In genomic region chr11:67375320-67376021, GRCh38 we compare ENCODE assay signal across 13 cellular contexts. TPM values are rescaled to one million over a fixed set of nuclear protein-coding genes. Genes with fewer than 3 reads are reported as not detected.
DNase-seq lines count a peak whose midpoint lies in the region; ATAC-seq, FAIRE-seq and TF ChIP-seq lines count a peak whose summit lies in the region.
"Had no signal": no experiment of that assay in that cellular context is flagged by ENCODE, and none has a peak within 500 bp of the region (broad histone marks: within the 10 kb centered on the region; RNA-seq: fewer than 3 reads in every experiment).

No MANE protein-coding gene starts in this region.

- TF ChIP-seq CTCF in HCT116 (IDR thresholded peaks at IDR 0.05 in 2 of 3, conservative IDR thresholded peaks at IDR 0.05 in 1 of 3; ENCODE audit: borderline replicate concordance in 1 of 3, insufficient read depth in 1 of 3, low read depth in 2 of 3, low read length in 2 of 3) (no peak), kidney (IDR thresholded peaks at IDR 0.05; ENCODE audit: borderline replicate concordance, extremely low read depth, insufficient read depth) (no peak), tibial nerve (IDR thresholded peaks at IDR 0.05) (no peak), GM20000 (IDR thresholded peaks at IDR 0.05; ENCODE audit: extremely low read depth, missing control alignments) (no peak)

- DNase-seq in HCT116 (ENCODE audit: low read depth, low spot score) = no peak
- peak; percentile 66 for DNase-seq in astrocyte of the hippocampus (ENCODE audit: low read depth, low spot score)
- peak; percentile 71 for DNase-seq in kidney
- DNase-seq in tibial nerve (ENCODE audit: low spot score in 2 of 2) = no peak
- DNase-seq in occipital lobe (lab: John Stamatoyannopoulos, UW) = no peak
- no peak for DNase-seq in GM20000 (ENCODE audit: low spot score)
- DNase-seq: hypothalamus, NCI-H1436, NCI-H82 had no signal

- H3K9me2 ChIP-seq in HCT116 (ENCODE audit: insufficient read depth) = no peaks in the 10 kb centered on the region

- peak overlapping the region; percentile 88 for H3K4me2 ChIP-seq in HCT116 (ENCODE audit: low read length)

- intact Hi-C loops in HCT116 (cut with micrococcal nuclease) = no loop called here
- intact Hi-C loops in kidney (cut with DNase I) = no loop called here

- no TSS peak for BruUV-seq in HCT116 (replicated peaks; lab: Mats Ljungman, UMichigan)

- H3K27me3 ChIP-seq in HCT116 (ENCODE audit: insufficient read depth, low read length) (no peaks in the 10 kb centered on the region), tibial nerve (no peaks in the 10 kb centered on the region)

- POLR2A ChIA-PET in HCT116 (lab: Charles Lee) = interaction anchor here (0.7 to 15.1 kb wide), 3 partner anchors 16 to 114 kb away, joined by 3 to 210 read pairs (median 3); partner anchors contain the start of genes POLD4 and RAD9A

- TF ChIP-seq RAD21 in HCT116 (IDR thresholded peaks at IDR 0.05; ENCODE audit: low read depth) = no peak

- WGBS in tibial nerve, 2 donors = 36 to 46% methylated on average over 15 of the region's 15 CpGs

- no peak overlapping the region for H2AFZ ChIP-seq in HCT116 (ENCODE audit: low read depth, low read length, poor library complexity, severe bottlenecking)

- H3K4me1 ChIP-seq in HCT116 (ENCODE audit: control insufficient read depth in 1 of 2, insufficient read depth in 2 of 2, low read length in 2 of 2) (peaks cover 71 to 86% of the 10 kb centered on the region in 2 experiments), kidney (ENCODE audit: control insufficient read depth in 1 of 2, insufficient read depth in 1 of 2, low read depth in 1 of 2, low read length in 2 of 2) (peaks cover 19 to 39% of the 10 kb centered on the region in 2 donors), tibial nerve (peaks cover 0 to 61% (median 36%) of the 10 kb centered on the region in 4 donors)

- no peak for ATAC-seq in HCT116
- ATAC-seq in GM21529 (IDR thresholded peaks at IDR 0.05; ENCODE audit: unreplicated experiment) = no peak
- ATAC-seq: GM12878, mucosa of descending colon had no signal

- no peaks in the 10 kb centered on the region for H3K9me3 ChIP-seq in HCT116 (ENCODE audit: control insufficient read depth in 1 of 2, insufficient read depth in 1 of 2, low read depth in 1 of 2, low read length in 2 of 2)
- H3K9me3 ChIP-seq in kidney (ENCODE audit: control insufficient read depth in 1 of 2, low read length in 2 of 2) = no peaks in the 10 kb centered on the region
- H3K9me3 ChIP-seq in tibial nerve = no peaks in the 10 kb centered on the region
- H3K9me3 ChIP-seq: mucosa of descending colon had no signal

- no peaks in the 10 kb centered on the region for H4K20me1 ChIP-seq in HCT116 (ENCODE audit: insufficient read depth)

- peaks cover 24% of the 10 kb centered on the region for H3K79me2 ChIP-seq in HCT116 (ENCODE audit: insufficient read depth, low read length)

- peak overlapping the region in 1 of 2 experiments; percentile 40; a peak in 2 of 4 replicates for H3K4me3 ChIP-seq in HCT116 (replicated peaks in 1 of 2; ENCODE audit: low read depth in 1 of 2, low read length in 2 of 2)
- H3K4me3 ChIP-seq in kidney (ENCODE audit: low read length in 2 of 2) = no peak overlapping the region
- H3K4me3 ChIP-seq in tibial nerve = no peak overlapping the region
- H3K4me3 ChIP-seq: GM12878, mucosa of descending colon, SK-N-MC had no signal

- H3K9ac ChIP-seq in HCT116 (ENCODE audit: low read length) = peak overlapping the region; percentile 100
- H3K9ac ChIP-seq in kidney (ENCODE audit: low read length in 2 of 2) = peak overlapping the region in 1 of 2 donors; percentile 26

- no peak for FAIRE-seq in kidney (lab: Jason Lieb, UNC)
- FAIRE-seq: GM12878 had no signal

- RAD21 ChIA-PET in HCT116 (lab: Charles Lee; ENCODE audit: low non-redundant PET in 1 of 2, low total read pairs in 2 of 2, uncharacterized antibody in 2 of 2, unreplicated experiment in 2 of 2) = interaction anchor here in 1 of 2 experiments (1.2 kb wide), 1 partner anchor 19 kb away, joined by 3 read pairs; no protein-coding TSS in a partner anchor

- CTCF ChIA-PET in HCT116 (lab: Charles Lee) = interaction anchor here (0.7 to 15.5 kb wide), 3 partner anchors 14 to 29 kb away, joined by 5 to 456 read pairs (median 9); partner anchors contain the start of gene POLD4

- TF ChIP-seq POLR2A in HCT116 (IDR thresholded peaks at IDR 0.05; ENCODE audit: borderline replicate concordance, extremely low read depth, insufficient read depth, insufficient read length) (no peak), tibial nerve (IDR thresholded peaks at IDR 0.05) (no peak)

- no peak for TF ChIP-seq EP300 in tibial nerve (IDR thresholded peaks at IDR 0.05)

- H3K27ac ChIP-seq in HCT116 (ENCODE audit: low read depth, low read length) (peak overlapping the region; percentile 100), kidney (ENCODE audit: low read depth in 2 of 2, low read length in 2 of 2) (peak overlapping the region; percentile 51 to 65), tibial nerve (peak overlapping the region in 3 of 4 donors; percentile 96 to 99 (median 98))
- H3K27ac ChIP-seq: SK-N-MC had no signal

- H3K36me3 ChIP-seq in HCT116 (ENCODE audit: control insufficient read depth in 1 of 2, insufficient read depth in 2 of 2, low read length in 2 of 2) (no peaks in the 10 kb centered on the region), kidney (ENCODE audit: control insufficient read depth in 1 of 2, insufficient read depth in 2 of 2, low read length in 2 of 2) (no peaks in the 10 kb centered on the region), tibial nerve (no peaks in the 10 kb centered on the region)

TF ChIP-seq in HCT116, 20 proteins besides CTCF, POLR2A, EP300 and RAD21:
- TF ChIP-seq EGR1 (IDR thresholded peaks at IDR 0.05; ENCODE audit: low read depth) = no peak
- no peak for TF ChIP-seq SP1 (IDR thresholded peaks at IDR 0.05; ENCODE audit: low read depth)
- no peak for TF ChIP-seq JUND (IDR thresholded peaks at IDR 0.05)
- no peak for TF ChIP-seq ATF3 (IDR thresholded peaks at IDR 0.05)
- TF ChIP-seq CBX3 (IDR thresholded peaks at IDR 0.05; ENCODE audit: low read depth) = no peak
- no peak for TF ChIP-seq TCF7L2 (IDR thresholded peaks at IDR 0.05; ENCODE audit: borderline replicate concordance, extremely low read depth, insufficient read depth, insufficient read length)
- TF ChIP-seq FOSL1 (IDR thresholded peaks at IDR 0.05; ENCODE audit: low read depth) = no peak
- TF ChIP-seq YY1 (IDR thresholded peaks at IDR 0.05; ENCODE audit: extremely low read depth, insufficient replicate concordance, low read depth, low read length) = no peak
- no peak for TF ChIP-seq ZNF274 (IDR thresholded peaks at IDR 0.05; ENCODE audit: low read depth, low read length)

RNA-seq across cellular contexts. Expression of gene CLCF1, which starts 2.1 kb away (rescaled TPM):
- total RNA-seq in HCT116 (2021; ENCODE audit: unreplicated experiment) = 12.2 TPM
- 18.3 and 20.2 TPM in 2 replicates for polyA plus RNA-seq in HCT116 (2012)
- 15.8 TPM for total RNA-seq in kidney
- polyA plus RNA-seq in kidney (ENCODE audit: insufficient read depth, low read depth, low replicate concordance) = 5.7 TPM
- 10 to 100 TPM in 1 of 4 donors, 1 to 10 TPM in 3; 3.7 to 23.1 (median 5.9) TPM for total RNA-seq in tibial nerve
- total RNA-seq in occipital lobe = not detected

RNA-seq across cellular contexts. Expression of gene RAD9A, which starts 16.3 kb away (rescaled TPM):
- total RNA-seq in HCT116 (2021; ENCODE audit: unreplicated experiment) (49.8 TPM), kidney (17.8 TPM), tibial nerve (10 to 100 TPM; 22.7 to 39.0 (median 36.4) TPM), occipital lobe (14.0 TPM)
- 26.5 and 29.8 TPM in 2 replicates for polyA plus RNA-seq in HCT116 (2012)
- 16.4 TPM for polyA plus RNA-seq in kidney (ENCODE audit: insufficient read depth, low read depth, low replicate concordance)

RNA-seq across cellular contexts. Expression of gene POLD4, which starts 22.1 kb away (rescaled TPM):
- total RNA-seq in HCT116 (2021; ENCODE audit: unreplicated experiment) = 44.2 TPM
- 101 and 113 TPM in 2 replicates for polyA plus RNA-seq in HCT116 (2012)
- total RNA-seq in kidney = 54.4 TPM
- 174 TPM for polyA plus RNA-seq in kidney (ENCODE audit: insufficient read depth, low read depth, low replicate concordance)
- total RNA-seq in tibial nerve = 100 to 1,000 TPM in 1 of 4 donors, 10 to 100 TPM in 3; 70.8 to 154 (median 88.5) TPM
- total RNA-seq in occipital lobe = 3.6 TPM

RNA-seq across cellular contexts. Expression of gene PPP1CA, which starts 26.2 kb away (rescaled TPM):
- 238 TPM for total RNA-seq in HCT116 (2021; ENCODE audit: unreplicated experiment)
- 226 and 254 TPM in 2 replicates for polyA plus RNA-seq in HCT116 (2012)
- total RNA-seq in kidney = 155 TPM
- 210 TPM for polyA plus RNA-seq in kidney (ENCODE audit: insufficient read depth, low read depth, low replicate concordance)
- total RNA-seq in tibial nerve = 10 to 100 TPM; 50.6 to 97.8 (median 72.7) TPM
- 53.5 TPM for total RNA-seq in occipital lobe

RNA-seq across cellular contexts. Expression of gene TBC1D10C, which starts 28.4 kb away (rescaled TPM):
- total RNA-seq in HCT116 (2021; ENCODE audit: unreplicated experiment) (0.39 TPM), kidney (13.9 TPM), tibial nerve (1 to 10 TPM; 1.5 to 4.5 (median 2.2) TPM), occipital lobe (0.16 TPM)
- polyA plus RNA-seq in HCT116 (2012) = 0.07 and 0.22 TPM in 2 replicates
- 1.7 TPM for polyA plus RNA-seq in kidney (ENCODE audit: insufficient read depth, low read depth, low replicate concordance)

Comparison
In these comparisons a context has a peak if more than half of its experiments do, and no peak if none do; other contexts are left out.
1. DNase-seq: peak in astrocyte of the hippocampus (single experiment) and kidney (single experiment); none in HCT116 (single experiment), tibial nerve (0 of 2), occipital lobe (single experiment) and GM20000 (single experiment).
2. Peak in every context shown above with its lines, with median percentiles within 50 percentile points of each other: H3K27ac ChIP-seq.